Comparison of ENCODE assay signal across 25 cellular contexts in genomic region chr4:116302990-116303735, GRCh38.
"Had no signal": no experiment of that assay in that cellular context is flagged by ENCODE, and none has a peak within 500 bp of the region (broad histone marks: within the 10 kb centered on the region; RNA-seq: fewer than 3 reads in every experiment).

No MANE protein-coding gene starts in this region.

- DNase-seq: colonic mucosa; cortex of kidney; effector CD8-positive, alpha-beta T cell; effector memory CD8-positive, alpha-beta T cell; endodermal cell; erythroblast; esophagus squamous epithelium; foreskin fibroblast; foreskin melanocyte; gastrocnemius medialis; glutamatergic neuron; head of caudate nucleus; heart right ventricle; hippocampal formation; left cardiac atrium; left ventricle myocardium inferior; lower lobe of right lung; mesenchymal stem cell; mucosa of descending colon; naive B cell had no signal

- H3K36me3 ChIP-seq: colonic mucosa, esophagus squamous epithelium, gastrocnemius medialis, heart right ventricle, left ventricle myocardium inferior, lower lobe of right lung had no signal

- FAIRE-seq: endometrium, islet of Langerhans, keratinocyte had no signal

- H3K27me3 ChIP-seq: colonic mucosa, esophagus squamous epithelium, gastrocnemius medialis, heart right ventricle had no signal

- H3K4me1 ChIP-seq: colonic mucosa, esophagus squamous epithelium, gastrocnemius medialis, heart right ventricle, left ventricle myocardium inferior, lower lobe of right lung had no signal

- H3K9me3 ChIP-seq: colonic mucosa, esophagus squamous epithelium, gastrocnemius medialis, left ventricle myocardium inferior, lower lobe of right lung, mucosa of descending colon had no signal

- ATAC-seq: effector memory CD8-positive, alpha-beta T cell; esophagus mucosa; gastrocnemius medialis; heart right ventricle; left cardiac atrium; lower lobe of right lung; mucosa of descending colon had no signal

- H3K4me3 ChIP-seq: colonic mucosa, esophagus squamous epithelium, gastrocnemius medialis, heart right ventricle, left ventricle myocardium inferior, lower lobe of right lung, mucosa of descending colon had no signal

- H3K27ac ChIP-seq: colonic mucosa, epithelial cell of prostate, esophagus squamous epithelium, gastrocnemius medialis, heart right ventricle, left ventricle myocardium inferior, lower lobe of right lung had no signal
